ENCODE assay signal across 10 cellular contexts in genomic region chr19:47363758-47364529, GRCh38. TPM values are rescaled to one million over a fixed set of nuclear protein-coding genes. Genes with fewer than 3 reads are reported as not detected.
DNase-seq lines count a peak whose midpoint lies in the region; TF ChIP-seq lines count a peak whose summit lies in the region.
"Had no signal": no experiment of that assay in that cellular context is flagged by ENCODE, and none has a peak within 500 bp of the region (broad histone marks: within the 10 kb centered on the region; RNA-seq: fewer than 3 reads in every experiment).

No MANE protein-coding gene starts in this region.

- H3K27ac ChIP-seq in spleen, result peak overlapping the region in 7 of 8 donors; percentile 76 to 91 (median 88)
- H3K27ac ChIP-seq: ascending aorta, thyroid gland had no signal

- peaks cover 2% of the 10 kb centered on the region for H3K27me3 Mint-ChIP-seq in endothelial cell (ENCODE audit: unreplicated experiment)

- H3K4me3 Mint-ChIP-seq in endothelial cell (ENCODE audit: unreplicated experiment), result no peak overlapping the region

- H3K4me3 ChIP-seq in spleen, result peak overlapping the region in 1 of 8 donors; percentile 44
- H3K4me3 ChIP-seq: ascending aorta, thyroid gland had no signal

- no peaks in the 10 kb centered on the region for H3K27me3 ChIP-seq in spleen (replicated peaks in 1 of 7)
- H3K27me3 ChIP-seq: ascending aorta, thyroid gland had no signal

- no peak for TF ChIP-seq POLR2A in spleen (IDR thresholded peaks at IDR 0.05)

- H3K4me1 Mint-ChIP-seq in endothelial cell (ENCODE audit: unreplicated experiment), result peaks cover 6% of the 10 kb centered on the region

- H3K9me3 ChIP-seq in spleen, result no peaks in the 10 kb centered on the region
- H3K9me3 ChIP-seq: ascending aorta, thyroid gland had no signal

- TF ChIP-seq CTCF in endothelial cell (IDR thresholded peaks at IDR 0.05; ENCODE audit: unreplicated experiment) (no peak), spleen (IDR thresholded peaks at IDR 0.05 in 8 of 11, conservative IDR thresholded peaks at IDR 0.05 in 3 of 11) (no peak)

- H3K27ac Mint-ChIP-seq in endothelial cell (ENCODE audit: unreplicated experiment), result peak overlapping the region; percentile 85

- intact Hi-C loops in spleen (cut with DNase I; ENCODE audit: low total_unique reads), result no loop called here

- peak; percentile 29 for DNase-seq in NCI-H82 (lab: John Stamatoyannopoulos, UW)
- no peak for DNase-seq in NCI-H82 treated with DMSO at 0.1 percent for 48 hours (lab: John Stamatoyannopoulos, UW; ENCODE audit: unreplicated experiment)
- DNase-seq in endothelial cell (ENCODE audit: low spot score), result peak; percentile 18
- DNase-seq in spleen, result peak; percentile 87
- DNase-seq in activated T-cell treated with anti-CD3 and anti-CD28 coated beads for 4 hours, result no peak
- DNase-seq in anterior cingulate cortex (lab: John Stamatoyannopoulos, UW), result no peak
- DNase-seq: activated CD4-positive, alpha-beta T cell treated with anti-CD3 and anti-CD28 coated beads, Interleukin-2, amount 50 U/mL, for 4 hours; stimulated activated CD4-positive, alpha-beta T cell treated with anti-CD3 and anti-CD28 coated beads, Interleukin-2, amount 100 ng/mL, for 48 hours; thyroid gland had no signal

- peaks cover 26% of the 10 kb centered on the region for H3K36me3 Mint-ChIP-seq in endothelial cell (ENCODE audit: low read depth, unreplicated experiment)

- peaks cover 0 to 43% (median 12%) of the 10 kb centered on the region in 6 donors for H3K4me1 ChIP-seq in spleen
- H3K4me1 ChIP-seq: ascending aorta had no signal

- 63 to 80% (median 64%) methylated on average over 13 of the region's 13 CpGs for WGBS in spleen, 5 donors

- H3K9me3 Mint-ChIP-seq in endothelial cell (ENCODE audit: unreplicated experiment), result no peaks in the 10 kb centered on the region

- H3K36me3 ChIP-seq in spleen, result peaks cover 6 to 100% (median 91%) of the 10 kb centered on the region in 6 donors

RNA-seq across cellular contexts. Expression of gene DHX34, which starts 14.8 kb away (rescaled TPM):
- total RNA-seq in endothelial cell (ENCODE audit: unreplicated experiment), result 19.4 TPM
- 10 to 100 TPM; 19.5 to 34.8 (median 27.0) TPM for total RNA-seq in spleen
- polyA plus RNA-seq in spleen, result 10 to 100 TPM in 2 of 3 donors, 1 to 10 TPM in 1; 8.4 to 18.5 (median 13.1) TPM

RNA-seq across cellular contexts. Expression of gene C5AR2, which starts 32.0 kb away (rescaled TPM):
- total RNA-seq in endothelial cell (ENCODE audit: unreplicated experiment), result 0.59 TPM
- 10 to 100 TPM; 24.7 to 55.7 (median 28.3) TPM for total RNA-seq in spleen
- polyA plus RNA-seq in spleen, result 1 to 10 TPM; 1.3 to 2.7 (median 1.5) TPM

RNA-seq across cellular contexts. Expression of gene C5AR1, which starts 54.3 kb away (rescaled TPM):
- total RNA-seq in endothelial cell (ENCODE audit: unreplicated experiment) (0.56 TPM), spleen (100 to 1,000 TPM in 1 of 7 donors, 10 to 100 TPM in 6; 33.1 to 124 (median 64.0) TPM)
- polyA plus RNA-seq in spleen, result 1 to 10 TPM; 4.0 to 9.4 (median 4.6) TPM

RNA-seq across cellular contexts. Expression of gene MEIS3, which starts 55.4 kb away (rescaled TPM):
- total RNA-seq in endothelial cell (ENCODE audit: unreplicated experiment), result 2.7 TPM
- total RNA-seq in spleen, result 10 to 100 TPM in 1 of 7 donors, 1 to 10 TPM in 6; 4.3 to 10.4 (median 8.1) TPM
- 1 to 10 TPM; 5.0 to 6.7 (median 6.2) TPM for polyA plus RNA-seq in spleen

Comparison
In these comparisons a context has a peak if more than half of its experiments do, and no peak if none do; other contexts are left out.
1. DNase-seq: peak in NCI-H82 (single experiment), endothelial cell (single experiment) and spleen (single experiment); none in NCI-H82 treated with DMSO at 0.1 percent for 48 hours (single experiment), activated T-cell treated with anti-CD3 and anti-CD28 coated beads for 4 hours (single experiment) and anterior cingulate cortex (0 of 58).
2. RNA of gene C5AR2, which starts 32.0 kb away (total RNA-seq): 24.7 to 55.7 TPM in spleen; 0.59 TPM in endothelial cell (single experiment); every median in the first group is over 10 times any median in the second.
3. RNA of gene C5AR1, which starts 54.3 kb away (total RNA-seq): 33.1 to 124 TPM in spleen; 0.56 TPM in endothelial cell (single experiment); every median in the first group is over 10 times any median in the second.